9 cellular contexts compared by ENCODE assay signal in genomic region chr7:134613623-134614347, GRCh38. TPM values are rescaled to one million over a fixed set of nuclear protein-coding genes. Genes with fewer than 3 reads are reported as not detected.
DNase-seq lines count a peak whose midpoint lies in the region; FAIRE-seq and TF ChIP-seq lines count a peak whose summit lies in the region.
"Had no signal": no experiment of that assay in that cellular context is flagged by ENCODE, and none has a peak within 500 bp of the region (broad histone marks: within the 10 kb centered on the region; RNA-seq: fewer than 3 reads in every experiment).

No MANE protein-coding gene starts in this region.

- H3K4me3 ChIP-seq in skeletal muscle tissue (ENCODE audit: low read length in 3 of 3) (no peak overlapping the region), HAP-1 (no peak overlapping the region)

- DNase-seq in HCEC 1CT (peak; percentile 98), RWPE1 (ENCODE audit: low spot score) (peak; percentile 62), fibroblast of peridontal ligament (ENCODE audit: extremely low read depth) (peak; percentile 100), putamen (ENCODE audit: low spot score) (no peak), activated gamma-delta T cell treated with Interleukin-2 at 50 U/mL for 16 hours (no peak), HAP-1 (ENCODE audit: low spot score in 2 of 2) (no peak), GM12892 (ENCODE audit: insufficient read length) (no peak)
- DNase-seq: erythroblast had no signal

- POLR2A ChIA-PET in RWPE1 (lab: Yijun Ruan, JAX; ENCODE audit: low non-redundant PET): no interaction called here

- no peaks in the 10 kb centered on the region for H3K4me1 ChIP-seq in skeletal muscle tissue (ENCODE audit: control insufficient read depth in 3 of 3, insufficient read depth in 3 of 3, low read length in 3 of 3)
- no peaks in the 10 kb centered on the region for H3K4me1 ChIP-seq in HAP-1

- H3K9ac ChIP-seq in skeletal muscle tissue (ENCODE audit: low read depth in 1 of 3, low read length in 3 of 3): no peak overlapping the region

- FAIRE-seq in GM12892 (lab: Jason Lieb, UNC): no peak

- no peak overlapping the region for H3K27ac ChIP-seq in RWPE1
- H3K27ac ChIP-seq in skeletal muscle tissue (ENCODE audit: low read depth, low read length): peak overlapping the region; percentile 34

- H3K27me3 ChIP-seq in skeletal muscle tissue (ENCODE audit: control insufficient read depth in 3 of 3, insufficient read depth in 3 of 3, low read length in 3 of 3) (no peaks in the 10 kb centered on the region), HAP-1 (ENCODE audit: low read depth) (peaks cover 12% of the 10 kb centered on the region)

- CTCF ChIA-PET in RWPE1 (lab: Yijun Ruan, JAX): interaction anchor here (0.6 kb wide), 1 partner anchor 340 kb away, joined by 3 read pairs; no protein-coding TSS in a partner anchor

- H3K9me3 ChIP-seq in skeletal muscle tissue (ENCODE audit: control insufficient read depth in 3 of 3, low read length in 3 of 3): no peaks in the 10 kb centered on the region
- no peaks in the 10 kb centered on the region for H3K9me3 ChIP-seq in HAP-1

- TF ChIP-seq POLR2A in GM12892 (IDR thresholded peaks at IDR 0.05; ENCODE audit: low read depth, low read length): no peak

- in situ Hi-C loops in HAP-1 (cut with MboI; ENCODE audit: low sequenced_read_pairs): loop anchor here (5.0 to 10.0 kb wide), 2 partner anchors 99 to 181 kb away; no protein-coding TSS in a partner anchor

- TF ChIP-seq CTCF in RWPE1 (conservative IDR thresholded peaks at IDR 0.05; ENCODE audit: low read depth): no peak

- H3K36me3 ChIP-seq in skeletal muscle tissue (ENCODE audit: control insufficient read depth in 3 of 3, insufficient read depth in 3 of 3, low read length in 3 of 3) (no peaks in the 10 kb centered on the region), HAP-1 (replicated peaks) (no peaks in the 10 kb centered on the region)

RNA-seq across cellular contexts. Expression of gene BPGM, which starts 32.9 kb away (rescaled TPM):
- total RNA-seq in skeletal muscle tissue: 92.9 TPM
- polyA plus RNA-seq in GM12892 (2012; ENCODE audit: missing spikeins): 11.2 TPM

Comparison
In these comparisons a context has a peak if more than half of its experiments do, and no peak if none do; other contexts are left out.
1. DNase-seq: peak in HCEC 1CT (single experiment), RWPE1 (single experiment) and fibroblast of peridontal ligament (single experiment); none in putamen (single experiment), activated gamma-delta T cell treated with Interleukin-2 at 50 U/mL for 16 hours (single experiment), HAP-1 (0 of 2) and GM12892 (single experiment).